1 cellular context compared by ENCODE assay signal in genomic region chr1:93615201-93616150, GRCh38.
A peak's percentile ranks its signal among the peaks of the same experiment; 100 is the strongest.
TF ChIP-seq lines count a peak whose summit lies in the region.

No MANE protein-coding gene starts in this region.

TF ChIP-seq in HepG2, 621 proteins besides CTCF, POLR2A, EP300 and RAD21 (continued from another document and continues in another):
- TF ChIP-seq ZNF687 (CRISPR knock-in tag; IDR thresholded peaks at IDR 0.05) = peak; percentile 100
- TF ChIP-seq ZBTB25 (CRISPR knock-in tag; IDR thresholded peaks at IDR 0.05) = peak; percentile 32; the same call in 1 of the 2 replicates
- TF ChIP-seq RNF219 (CRISPR knock-in tag; IDR thresholded peaks at IDR 0.05) = no peak
- no peak; the same call in 1 of the 2 replicates for TF ChIP-seq PPARG (CRISPR knock-in tag; conservative IDR thresholded peaks at IDR 0.05)
- TF ChIP-seq RBFOX2 (IDR thresholded peaks at IDR 0.05; ENCODE audit: low read depth, low read length) = peak; percentile 22
- no peak for TF ChIP-seq DR1 (CRISPR knock-in tag; IDR thresholded peaks at IDR 0.05)
- TF ChIP-seq MAFK (conservative IDR thresholded peaks at IDR 0.05 in 1 of 2, IDR thresholded peaks at IDR 0.05 in 1 of 2; ENCODE audit: low read length in 2 of 2) = peak; percentile 26 to 66; a peak in 3 of 4 replicates
- peak in 1 of 2 experiments; percentile 36; a peak in 1 of 4 replicates for TF ChIP-seq HMGXB4 (CRISPR knock-in tag; IDR thresholded peaks at IDR 0.05; ENCODE audit: borderline replicate concordance in 1 of 2, low read depth in 1 of 2)
- TF ChIP-seq ZNF567 (CRISPR knock-in tag; IDR thresholded peaks at IDR 0.05; ENCODE audit: borderline replicate concordance) = no peak
- peak; percentile 51; the same call in 1 of the 2 replicates for TF ChIP-seq ZGPAT (CRISPR knock-in tag; IDR thresholded peaks at IDR 0.05)
- TF ChIP-seq ZSCAN9 (CRISPR knock-in tag; IDR thresholded peaks at IDR 0.05; ENCODE audit: borderline replicate concordance) = no peak
- TF ChIP-seq AHR (CRISPR knock-in tag; IDR thresholded peaks at IDR 0.05) = no peak; the same call in 1 of the 2 replicates
- no peak for TF ChIP-seq SMC3 (IDR thresholded peaks at IDR 0.05; ENCODE audit: low read length)
- TF ChIP-seq ZBTB34 (CRISPR knock-in tag; IDR thresholded peaks at IDR 0.05) = peak; percentile 59; the same call in 1 of the 2 replicates
- no peak for TF ChIP-seq CHCHD3 (CRISPR knock-in tag; IDR thresholded peaks at IDR 0.05)
- TF ChIP-seq NBN (conservative IDR thresholded peaks at IDR 0.05) = no peak
- peak; percentile 96 for TF ChIP-seq FOSL2 (CRISPR knock-in tag; IDR thresholded peaks at IDR 0.05)
- 0 out of 2 replicates have a peak, but pooled peaks have one; percentile 32 for TF ChIP-seq THRA (CRISPR knock-in tag; IDR thresholded peaks at IDR 0.05; ENCODE audit: borderline replicate concordance)
- TF ChIP-seq ZNF143 (CRISPR knock-in tag; IDR thresholded peaks at IDR 0.05) = no peak
- 0 out of 2 replicates have a peak, but pooled peaks have one; percentile 42 for TF ChIP-seq FOXC1 (CRISPR knock-in tag; IDR thresholded peaks at IDR 0.05; ENCODE audit: borderline replicate concordance)
- TF ChIP-seq U2AF1 (optimal IDR thresholded peaks at IDR 0.05; ENCODE audit: low read depth, low read length) = no peak
- TF ChIP-seq ZNF780A (CRISPR knock-in tag; IDR thresholded peaks at IDR 0.05) = no peak
- peak; percentile 51; the same call in 1 of the 2 replicates for TF ChIP-seq SP4 (CRISPR knock-in tag; IDR thresholded peaks at IDR 0.05)
- no peak for TF ChIP-seq ZNF564 (CRISPR knock-in tag; IDR thresholded peaks at IDR 0.05)
- TF ChIP-seq ZFP1 (CRISPR knock-in tag; IDR thresholded peaks at IDR 0.05) = peak; percentile 32; the same call in 1 of the 2 replicates
- no peak for TF ChIP-seq ZKSCAN5 (CRISPR knock-in tag; IDR thresholded peaks at IDR 0.05)
- TF ChIP-seq ZNF460 (CRISPR knock-in tag; IDR thresholded peaks at IDR 0.05; ENCODE audit: borderline replicate concordance) = no peak
- no peak for TF ChIP-seq ZNF382 (CRISPR knock-in tag; IDR thresholded peaks at IDR 0.05; ENCODE audit: borderline replicate concordance)
- 0 out of 2 replicates have a peak, but pooled peaks have one; percentile 47 for TF ChIP-seq ZNF530 (CRISPR knock-in tag; IDR thresholded peaks at IDR 0.05; ENCODE audit: low read depth)
- TF ChIP-seq FLYWCH1 (CRISPR knock-in tag; IDR thresholded peaks at IDR 0.05) = no peak
- no peak for TF ChIP-seq ZFP41 (CRISPR knock-in tag; IDR thresholded peaks at IDR 0.05; ENCODE audit: borderline replicate concordance)
- TF ChIP-seq SMAD9 (CRISPR knock-in tag; IDR thresholded peaks at IDR 0.05) = 0 out of 2 replicates have a peak, but pooled peaks have one; percentile 34
- TF ChIP-seq ZBTB42 (CRISPR knock-in tag; IDR thresholded peaks at IDR 0.05) = 0 out of 2 replicates have a peak, but pooled peaks have one; percentile 54
- peak; percentile 28; the same call in 1 of the 2 replicates for TF ChIP-seq HOXA5 (CRISPR knock-in tag; IDR thresholded peaks at IDR 0.05)
- TF ChIP-seq MTA1 (CRISPR knock-in tag; IDR thresholded peaks at IDR 0.05; ENCODE audit: borderline replicate concordance) = peak; percentile 32; the same call in 1 of the 2 replicates
- TF ChIP-seq KDM6A (CRISPR knock-in tag; IDR thresholded peaks at IDR 0.05; ENCODE audit: low read depth) = no peak
- 0 out of 2 replicates have a peak, but pooled peaks have one; percentile 51 for TF ChIP-seq CBX5 (CRISPR knock-in tag; IDR thresholded peaks at IDR 0.05; ENCODE audit: borderline replicate concordance)
- TF ChIP-seq ZBTB43 (CRISPR knock-in tag; conservative IDR thresholded peaks at IDR 0.05) = 0 out of 2 replicates have a peak, but pooled peaks have one; percentile 25
- TF ChIP-seq ZSCAN5A (CRISPR knock-in tag; IDR thresholded peaks at IDR 0.05; ENCODE audit: borderline replicate concordance) = no peak
- no peak for TF ChIP-seq PBX2 (CRISPR knock-in tag; IDR thresholded peaks at IDR 0.05)
- no peak for TF ChIP-seq KDM4B (CRISPR knock-in tag; IDR thresholded peaks at IDR 0.05)
- peak; percentile 92; the same call in 1 of the 2 replicates for TF ChIP-seq NFE2L1 (CRISPR knock-in tag; IDR thresholded peaks at IDR 0.05; ENCODE audit: borderline replicate concordance)
- no peak for TF ChIP-seq ZNF234 (CRISPR knock-in tag; conservative IDR thresholded peaks at IDR 0.05)
- 0 out of 2 replicates have a peak, but pooled peaks have one; percentile 54 for TF ChIP-seq ZNF737 (CRISPR knock-in tag; IDR thresholded peaks at IDR 0.05; ENCODE audit: borderline replicate concordance)
- 0 out of 2 replicates have a peak, but pooled peaks have one; percentile 56 for TF ChIP-seq ZNF136 (CRISPR knock-in tag; IDR thresholded peaks at IDR 0.05; ENCODE audit: low read depth)
- TF ChIP-seq ZNF749 (CRISPR knock-in tag; IDR thresholded peaks at IDR 0.05; ENCODE audit: borderline replicate concordance) = 0 out of 2 replicates have a peak, but pooled peaks have one; percentile 57
- TF ChIP-seq ZFP36L1 (CRISPR knock-in tag; IDR thresholded peaks at IDR 0.05) = no peak
- TF ChIP-seq TAF1 (CRISPR knock-in tag; IDR thresholded peaks at IDR 0.05) = no peak
